Comparison of ENCODE assay signal across 25 cellular contexts in the genomic region with DNA sequence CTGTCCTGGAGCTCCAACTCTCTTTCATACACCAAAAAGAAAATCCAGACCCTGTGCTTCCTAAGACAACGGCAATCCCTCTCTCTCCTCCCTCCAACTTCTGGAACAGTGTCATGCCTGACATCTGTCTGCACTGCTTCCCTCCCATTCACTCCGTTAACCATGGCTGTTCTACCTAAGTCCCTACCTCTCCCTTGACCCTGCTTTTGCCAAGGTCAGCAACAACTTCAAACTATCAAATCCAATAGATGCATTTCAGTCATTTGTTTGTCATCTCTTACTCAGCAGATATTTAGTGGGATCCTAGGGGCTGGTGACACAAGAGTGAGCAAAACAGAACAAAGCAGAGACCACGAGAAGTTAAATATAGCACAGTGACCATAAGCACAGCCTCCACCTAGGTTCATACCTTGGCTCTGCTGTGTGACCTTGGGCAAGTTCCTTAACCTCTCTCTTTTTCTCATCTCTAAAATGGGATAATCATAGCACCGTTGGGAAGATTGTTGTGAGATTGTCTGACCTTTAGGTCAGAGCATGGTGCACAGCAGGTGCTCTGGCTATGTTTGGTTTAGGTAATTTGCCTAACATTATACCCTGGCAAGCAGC.
"Had no signal": no experiment of that assay in that cellular context is flagged by ENCODE, and none has a peak within 500 bp of the region (broad histone marks: within the 10 kb centered on the region; RNA-seq: fewer than 3 reads in every experiment).

No MANE protein-coding gene starts in this region.

- H3K79me2 ChIP-seq: hepatocyte had no signal

- H3K4me2 ChIP-seq: hepatocyte, smooth muscle cell had no signal

- H3K36me3 ChIP-seq: breast epithelium, colonic mucosa, gastrocnemius medialis, prostate gland, stomach, suprapubic skin, tibial nerve had no signal

- H3K9me3 ChIP-seq: breast epithelium, colonic mucosa, gastrocnemius medialis, prostate gland, stomach, suprapubic skin, tibial nerve had no signal

- H3K4me3 ChIP-seq: breast epithelium, colonic mucosa, gastrocnemius medialis, hepatocyte, prostate gland, smooth muscle cell, stomach, suprapubic skin, tibial nerve had no signal

- H3K4me1 ChIP-seq: breast epithelium, colonic mucosa, gastrocnemius medialis, stomach, suprapubic skin, tibial nerve had no signal

- DNase-seq: activated CD4-positive, alpha-beta T cell treated with anti-CD3 and anti-CD28 coated beads for 36 hours; activated CD4-positive, CD25-positive, alpha-beta regulatory T cell; activated CD8-positive, alpha-beta memory T cell treated with anti-CD3 and anti-CD28 coated beads, Interleukin-2, amount 10 ng/mL, durations not matched to agents 7 days and 5 days; activated CD8-positive, alpha-beta T cell treated with anti-CD3 and anti-CD28 coated beads, Interleukin-2, amount 10 ng/mL, durations not matched to agents 7 days and 5 days; activated naive CD8-positive, alpha-beta T cell treated with anti-CD3 and anti-CD28 coated beads, Interleukin-2, amount 50 U/mL, for 24 hours; activated T-cell treated with anti-CD3 and anti-CD28 coated beads, Interleukin-2, amount 50 U/mL, for 48 hours; amygdala; colonic mucosa; effector memory CD4-positive, alpha-beta T cell; gastrocnemius medialis; glutamatergic neuron; left colon; mammary epithelial cell; retina; stimulated activated CD4-positive, alpha-beta T cell treated with anti-CD3 and anti-CD28 coated beads, Interleukin-1b, Interleukin-23, amount 100 ng/mL, for 48 hours; stimulated activated CD4-positive, alpha-beta T cell treated with anti-CD3 and anti-CD28 coated beads, Interleukin-4, amount 100 ng/mL, for 4 hours; stimulated activated CD8-positive, alpha-beta memory T cell treated with anti-CD3 and anti-CD28 coated beads, Interleukin-4, amount 100 ng/mL, for 48 hours; stimulated activated naive B cell treated with anti-CD40 and anti-IgM and Interleukin-4, amounts not matched to agents 10 μg/mL and 1 μg/mL and 100 μg/mL, for 72 hours; stomach had no signal

- ATAC-seq: activated CD4-positive, alpha-beta T cell treated with anti-CD3 and anti-CD28 coated beads for 36 hours; activated CD8-positive, alpha-beta memory T cell treated with anti-CD3 and anti-CD28 coated beads, Interleukin-2, amount 10 ng/mL, durations not matched to agents 7 days and 5 days; activated CD8-positive, alpha-beta T cell treated with anti-CD3 and anti-CD28 coated beads, Interleukin-2, amount 10 ng/mL, durations not matched to agents 7 days and 5 days; activated naive CD8-positive, alpha-beta T cell treated with anti-CD3 and anti-CD28 coated beads, Interleukin-2, amount 50 U/mL, for 24 hours; gastrocnemius medialis; left colon; stimulated activated naive B cell treated with anti-CD40 and anti-IgM and Interleukin-4, amounts not matched to agents 10 μg/mL and 1 μg/mL and 100 μg/mL, for 72 hours had no signal

- H3K27ac ChIP-seq: breast epithelium, colonic mucosa, gastrocnemius medialis, hepatocyte, prostate gland, stomach, suprapubic skin, tibial nerve had no signal

- H2AFZ ChIP-seq: hepatocyte had no signal
